Comparison of ENCODE assay signal across 16 cellular contexts in genomic region chr2:239757154-239757760, GRCh38.
A peak's percentile ranks its signal among the peaks of the same experiment; 100 is the strongest.
DNase-seq lines count a peak whose midpoint lies in the region; ATAC-seq and TF ChIP-seq lines count a peak whose summit lies in the region.
"Had no signal": no experiment of that assay in that cellular context is flagged by ENCODE, and none has a peak within 500 bp of the region (broad histone marks: within the 10 kb centered on the region; RNA-seq: fewer than 3 reads in every experiment).

No MANE protein-coding gene starts in this region.

- H4K20me1 ChIP-seq in BLaER1 = no peaks in the 10 kb centered on the region

- H3K4me2 ChIP-seq in BLaER1 (peak overlapping the region; percentile 83), neuronal stem cell (ENCODE audit: insufficient read depth, low read length, poor library complexity, severe bottlenecking) (no peak overlapping the region)

- no peaks in the 10 kb centered on the region for H3K79me1 ChIP-seq in neuronal stem cell (ENCODE audit: low read depth, low read length)

- H3K9me3 ChIP-seq in BLaER1 (peaks cover 23% of the 10 kb centered on the region), neuronal stem cell (replicated peaks in 1 of 2; ENCODE audit: control insufficient read depth in 2 of 2, insufficient read depth in 1 of 2, low read depth in 1 of 2, low read length in 2 of 2) (peaks cover 0 to 4% of the 10 kb centered on the region in 2 donors)
- H3K9me3 ChIP-seq: neutrophil had no signal

- H2BK120ac ChIP-seq in neuronal stem cell (ENCODE audit: low read depth, low read length) = peak overlapping the region; percentile 43

- H3K9ac ChIP-seq in BLaER1 (peak overlapping the region; percentile 11), neuronal stem cell (ENCODE audit: low read depth, low read length, poor library complexity) (peak overlapping the region; percentile 51)

- no peak overlapping the region for H2AFZ ChIP-seq in neuronal stem cell (ENCODE audit: low read length)

- H3K36me3 ChIP-seq in BLaER1 = no peaks in the 10 kb centered on the region
- no peaks in the 10 kb centered on the region for H3K36me3 ChIP-seq in neuronal stem cell (replicated peaks in 1 of 2; ENCODE audit: control insufficient read depth in 2 of 2, insufficient read depth in 2 of 2, low read length in 2 of 2)
- H3K36me3 ChIP-seq: breast epithelium, neutrophil had no signal

- H3K27me3 ChIP-seq in BLaER1 (no peaks in the 10 kb centered on the region), neuronal stem cell (ENCODE audit: control insufficient read depth in 3 of 3, insufficient read depth in 3 of 3, low read depth in 1 of 3, low read length in 3 of 3) (no peaks in the 10 kb centered on the region)
- H3K27me3 ChIP-seq: breast epithelium had no signal

- H3K4me3 ChIP-seq in BLaER1 (peak overlapping the region; percentile 4; the same call in 1 of the 2 replicates), coronary artery (peak overlapping the region; percentile 14), neuronal stem cell (ENCODE audit: low read length in 2 of 2) (no peak overlapping the region)
- H3K4me3 ChIP-seq: breast epithelium, lung had no signal

- H2AK5ac ChIP-seq in neuronal stem cell (ENCODE audit: low read depth, low read length) = peak overlapping the region; percentile 49

- H3K18ac ChIP-seq in neuronal stem cell (ENCODE audit: low read length) = peak overlapping the region; percentile 79

- H3K4me1 ChIP-seq in BLaER1 = peaks cover 83% of the 10 kb centered on the region
- H3K4me1 ChIP-seq in neuronal stem cell (ENCODE audit: control insufficient read depth in 2 of 2, insufficient read depth in 1 of 2, low read depth in 1 of 2, low read length in 2 of 2) = peaks cover 0 to 8% of the 10 kb centered on the region in 2 donors
- H3K4me1 ChIP-seq: breast epithelium had no signal

- H3K4ac ChIP-seq in neuronal stem cell (ENCODE audit: low read length) = no peak overlapping the region

- no peak for ATAC-seq in GM18858 (IDR thresholded peaks at IDR 0.05; ENCODE audit: unreplicated experiment)
- ATAC-seq: activated T-cell treated with anti-CD3 and anti-CD28 coated beads, Interleukin-2, amount 50 U/mL, for 4 hours had no signal

- no peak overlapping the region for H4K8ac ChIP-seq in neuronal stem cell (ENCODE audit: low read depth, low read length)

- peak overlapping the region; percentile 59 for H3K23ac ChIP-seq in neuronal stem cell (ENCODE audit: low read depth, low read length, poor library complexity)

- DNase-seq in MV-4-11 (lab: John Stamatoyannopoulos, UW) (peak; percentile 33), coronary artery (ENCODE audit: low spot score) (no peak), neuronal stem cell (ENCODE audit: low spot score) (no peak), glomerular visceral epithelial cell (ENCODE audit: extremely low spot score) (no peak)
- no peak for DNase-seq in NK-92 treated with Interleukin-12 subunit alpha and Interleukin-12 subunit beta, amount 100 ng/mL, for 24 hours (lab: John Stamatoyannopoulos, UW)
- DNase-seq: activated CD4-positive, alpha-beta T cell treated with anti-CD3 and anti-CD28 coated beads for 1 hour; activated T-cell treated with anti-CD3 and anti-CD28 coated beads, Interleukin-2, amount 50 U/mL, for 4 hours; cortex of kidney; NCI-H1105; NCI-H1930; NCI-H226 had no signal

- peak overlapping the region; percentile 75 for H3K14ac ChIP-seq in neuronal stem cell (ENCODE audit: low read length)

- no peak for TF ChIP-seq CTCF in coronary artery (IDR thresholded peaks at IDR 0.05)

- H2BK12ac ChIP-seq in neuronal stem cell (ENCODE audit: low read length) = peak overlapping the region; percentile 49

- H3K27ac ChIP-seq in BLaER1 (peak overlapping the region; percentile 76), coronary artery (peak overlapping the region; percentile 35 to 85), neuronal stem cell (replicated peaks; ENCODE audit: low read length) (no peak overlapping the region)
- H3K27ac ChIP-seq: neutrophil had no signal

- no CpG with 5 or more reads among the region's 18 CpGs for WGBS in neuronal stem cell (ENCODE audit: extremely low coverage in 2 of 2, insufficient read length in 2 of 2, insufficient replicate concordance in 1 of 2), 2 donors

- H2BK5ac ChIP-seq in neuronal stem cell (ENCODE audit: low read length) = no peak overlapping the region

- no peak overlapping the region for H4K91ac ChIP-seq in neuronal stem cell (ENCODE audit: low read depth, low read length, poor library complexity)

- H2BK15ac ChIP-seq in neuronal stem cell (ENCODE audit: low read length) = peak overlapping the region; percentile 63

Comparison
In these comparisons a context has a peak if more than half of its experiments do, and no peak if none do; other contexts are left out.
1. H3K4me3 ChIP-seq: peak in BLaER1 (single experiment) and coronary artery (single experiment); none in neuronal stem cell (0 of 2).